Comparison of ENCODE assay signal across 11 cellular contexts in the genomic region with DNA sequence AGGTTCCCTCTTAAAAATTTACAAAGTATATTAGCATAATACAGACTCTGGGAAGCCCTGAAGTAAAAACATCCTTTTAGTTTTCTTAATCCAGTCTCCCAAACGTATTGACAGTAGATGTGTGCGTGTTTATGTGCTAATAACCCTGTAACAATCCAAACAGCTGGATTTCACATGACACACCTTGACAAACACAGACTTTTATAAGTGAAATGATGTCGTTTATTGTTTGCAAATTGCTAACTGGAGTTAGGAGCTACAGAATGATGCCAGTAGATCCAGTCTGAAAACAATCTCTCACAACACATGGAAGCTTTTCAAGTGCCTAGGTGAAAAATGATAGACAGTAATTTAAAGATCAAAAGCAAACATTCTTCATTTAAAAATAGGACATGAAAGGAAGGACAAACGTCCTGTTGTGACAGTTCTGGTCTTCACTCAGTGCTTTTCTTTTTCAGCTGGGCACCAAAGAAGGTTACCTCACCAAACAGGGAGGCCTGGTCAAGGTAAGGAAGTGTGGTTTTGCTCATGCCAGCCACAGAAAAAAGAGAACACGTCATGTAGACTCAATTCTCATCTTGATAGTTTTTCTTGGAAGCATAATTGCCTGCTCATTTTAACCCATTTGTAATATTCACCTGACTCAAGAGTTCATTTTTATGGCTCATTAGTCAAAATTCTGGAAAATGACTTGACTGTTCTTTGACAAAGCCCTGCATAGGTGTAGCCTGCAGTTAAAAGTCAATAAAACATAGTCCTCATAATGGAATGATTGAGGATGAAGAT. TPM values are rescaled to one million over a fixed set of nuclear protein-coding genes. Genes with fewer than 3 reads are reported as not detected.
A peak's percentile ranks its signal among the peaks of the same experiment; 100 is the strongest.
DNase-seq lines count a peak whose midpoint lies in the region; ATAC-seq, FAIRE-seq and TF ChIP-seq lines count a peak whose summit lies in the region.
"Had no signal": no experiment of that assay in that cellular context is flagged by ENCODE, and none has a peak within 500 bp of the region (broad histone marks: within the 10 kb centered on the region; RNA-seq: fewer than 3 reads in every experiment).

No MANE protein-coding gene starts in this region.

- no peak for TF ChIP-seq EP300 in ovary (IDR thresholded peaks at IDR 0.05)

- DNase-seq in GM12891 (ENCODE audit: insufficient read length, low spot score) = no peak
- no peak for DNase-seq in activated T-helper 2 cell treated with anti-CD3 and anti-CD28 coated beads, Interferon-gamma antibody, Interleukin-2, Interleukin-4, amounts not matched to agents 10 μg/mL and 5 μg/mL and 100 μg/mL, durations not matched to agents 14 hours and 24 hours and 36 hours (ENCODE audit: low spot score)
- no peak for DNase-seq in AG20443 (ENCODE audit: low spot score)
- DNase-seq in NCI-H2227 (lab: John Stamatoyannopoulos, UW; ENCODE audit: unreplicated experiment) = no peak
- DNase-seq in NCI-H226 = no peak
- DNase-seq in ovary = no peak
- DNase-seq: NCI-H524 treated with DMSO at 0.1 percent for 48 hours had no signal

- no peak overlapping the region for H3K4me3 Mint-ChIP-seq in activated T-helper 2 cell treated with anti-CD3 and anti-CD28 coated beads, Interferon-gamma antibody, Interleukin-2, Interleukin-4, amounts not matched to agents 10 μg/mL and 5 μg/mL and 100 μg/mL, durations not matched to agents 14 hours and 24 hours and 36 hours (ENCODE audit: low read depth)

- TF ChIP-seq POLR2A in GM12891 (IDR thresholded peaks at IDR 0.05; ENCODE audit: low read depth, low read length) (no peak), ovary (IDR thresholded peaks at IDR 0.05) (no peak)

- H3K4me3 ChIP-seq in ovary = no peak overlapping the region
- H3K4me3 ChIP-seq: coronary artery had no signal

- WGBS in ovary, 3 donors = 73 to 76% (median 75%) methylated on average over 5 of the region's 5 CpGs

- H3K27me3 ChIP-seq in ovary = no peaks in the 10 kb centered on the region

- H3K9me3 Mint-ChIP-seq in activated T-helper 2 cell treated with anti-CD3 and anti-CD28 coated beads, Interferon-gamma antibody, Interleukin-2, Interleukin-4, amounts not matched to agents 10 μg/mL and 5 μg/mL and 100 μg/mL, durations not matched to agents 14 hours and 24 hours and 36 hours = no peaks in the 10 kb centered on the region

- intact Hi-C loops in activated T-helper 2 cell treated with anti-CD3 and anti-CD28 coated beads, Interferon-gamma antibody, Interleukin-2, Interleukin-4, amounts not matched to agents 10 μg/mL and 5 μg/mL and 100 μg/mL, durations not matched to agents 14 hours and 24 hours and 36 hours (cut with micrococcal nuclease) = loop anchor here (1.0 to 2.0 kb wide), 3 partner anchors 10 to 15 kb away; no protein-coding TSS in a partner anchor
- intact Hi-C loops in ovary (cut with DNase I) = no loop called here

- no peaks in the 10 kb centered on the region for H3K9me3 ChIP-seq in ovary

- ATAC-seq in GM19467 (IDR thresholded peaks at IDR 0.05; ENCODE audit: unreplicated experiment) = peak; percentile 51
- ATAC-seq in HG03521 (IDR thresholded peaks at IDR 0.05; ENCODE audit: unreplicated experiment) = peak; percentile 50

- H3K27ac ChIP-seq in ovary = no peak overlapping the region
- H3K27ac ChIP-seq: coronary artery had no signal

- H3K27me3 Mint-ChIP-seq in activated T-helper 2 cell treated with anti-CD3 and anti-CD28 coated beads, Interferon-gamma antibody, Interleukin-2, Interleukin-4, amounts not matched to agents 10 μg/mL and 5 μg/mL and 100 μg/mL, durations not matched to agents 14 hours and 24 hours and 36 hours (ENCODE audit: low read depth) = no peaks in the 10 kb centered on the region

- H3K4me1 Mint-ChIP-seq in activated T-helper 2 cell treated with anti-CD3 and anti-CD28 coated beads, Interferon-gamma antibody, Interleukin-2, Interleukin-4, amounts not matched to agents 10 μg/mL and 5 μg/mL and 100 μg/mL, durations not matched to agents 14 hours and 24 hours and 36 hours (ENCODE audit: low read depth) = peaks cover 41% of the 10 kb centered on the region

- peak; percentile 69 for FAIRE-seq in GM12891 (lab: Jason Lieb, UNC)

- TF ChIP-seq CTCF in ovary (IDR thresholded peaks at IDR 0.05) = no peak

- no peaks in the 10 kb centered on the region for H3K36me3 ChIP-seq in ovary

- H3K27ac Mint-ChIP-seq in activated T-helper 2 cell treated with anti-CD3 and anti-CD28 coated beads, Interferon-gamma antibody, Interleukin-2, Interleukin-4, amounts not matched to agents 10 μg/mL and 5 μg/mL and 100 μg/mL, durations not matched to agents 14 hours and 24 hours and 36 hours = peak overlapping the region; percentile 52

- no peaks in the 10 kb centered on the region for H3K4me1 ChIP-seq in ovary (ENCODE audit: insufficient read depth)

- peaks cover 57% of the 10 kb centered on the region for H3K36me3 Mint-ChIP-seq in activated T-helper 2 cell treated with anti-CD3 and anti-CD28 coated beads, Interferon-gamma antibody, Interleukin-2, Interleukin-4, amounts not matched to agents 10 μg/mL and 5 μg/mL and 100 μg/mL, durations not matched to agents 14 hours and 24 hours and 36 hours (ENCODE audit: low read depth)

TF ChIP-seq in GM12891, 5 proteins besides CTCF, POLR2A, EP300 and RAD21:
- no peak for TF ChIP-seq POLR2AphosphoS5 (IDR thresholded peaks at IDR 0.05; ENCODE audit: low read depth, low read length)
- TF ChIP-seq SPI1 (IDR thresholded peaks at IDR 0.05; ENCODE audit: low read depth, low read length) = peak; percentile 5; the same call in 1 of the 2 replicates

RNA-seq across cellular contexts. Expression of gene LAMTOR3, which starts 32.9 kb away (rescaled TPM):
- 27.1 TPM for polyA plus RNA-seq in GM12891 (2012; ENCODE audit: low read depth, missing spikeins)
- 27.1 and 28.8 TPM in 2 replicates for total RNA-seq in activated T-helper 2 cell treated with anti-CD3 and anti-CD28 coated beads, Interferon-gamma antibody, Interleukin-2, Interleukin-4, amounts not matched to agents 10 μg/mL and 5 μg/mL and 100 μg/mL, durations not matched to agents 14 hours and 24 hours and 36 hours
- 10 to 100 TPM; 36.5 to 52.4 (median 43.7) TPM for total RNA-seq in ovary
- polyA plus RNA-seq in ovary = 10 to 100 TPM; 47.7 to 53.4 TPM

RNA-seq across cellular contexts. Expression of gene DAPP1, which starts 44.7 kb away (rescaled TPM):
- 29.4 TPM for polyA plus RNA-seq in GM12891 (2012; ENCODE audit: low read depth, missing spikeins)
- 21.4 and 23.6 TPM in 2 replicates for total RNA-seq in activated T-helper 2 cell treated with anti-CD3 and anti-CD28 coated beads, Interferon-gamma antibody, Interleukin-2, Interleukin-4, amounts not matched to agents 10 μg/mL and 5 μg/mL and 100 μg/mL, durations not matched to agents 14 hours and 24 hours and 36 hours
- total RNA-seq in ovary = 1 to 10 TPM in 2 of 7 donors, under 1 TPM in 5; 0.40 to 4.1 (median 0.65) TPM
- polyA plus RNA-seq in ovary = 1 to 10 TPM in 1 of 2 donors, under 1 TPM in 1; 0.34 to 1.6 TPM
- total RNA-seq: pulmonary artery endothelial cell had no signal
